Comparison of ENCODE assay signal across 9 cellular contexts in genomic region chr11:1853376-1854131, GRCh38.
DNase-seq lines count a peak whose midpoint lies in the region; TF ChIP-seq lines count a peak whose summit lies in the region.
"Had no signal": no experiment of that assay in that cellular context is flagged by ENCODE, and none has a peak within 500 bp of the region (broad histone marks: within the 10 kb centered on the region; RNA-seq: fewer than 3 reads in every experiment).

No MANE protein-coding gene starts in this region.

- no peak for TF ChIP-seq CTCF in GM12875 (IDR thresholded peaks at IDR 0.05; ENCODE audit: borderline replicate concordance, insufficient read depth, low read depth, low read length)
- no peak for TF ChIP-seq CTCF in tibial artery (IDR thresholded peaks at IDR 0.05)

- H3K27me3 ChIP-seq in effector memory CD4-positive, alpha-beta T cell (replicated peaks; ENCODE audit: control insufficient read depth, insufficient read depth, low read length, poor library complexity, severe bottlenecking) = no peaks in the 10 kb centered on the region
- H3K27me3 ChIP-seq in tibial artery = no peaks in the 10 kb centered on the region

- peak; percentile 62 for DNase-seq in RPMI8226
- no peak for DNase-seq in effector memory CD4-positive, alpha-beta T cell
- DNase-seq in stimulated activated CD8-positive, alpha-beta memory T cell treated with anti-CD3 and anti-CD28 coated beads, Interleukin-4, amount 100 ng/mL, for 48 hours = peak; percentile 53
- no peak for DNase-seq in NOMO-1 treated with dmso at 0.1 percent for 144 hours (lab: John Stamatoyannopoulos, UW; ENCODE audit: unreplicated experiment)
- DNase-seq in tibial artery = no peak
- DNase-seq in LoVo (ENCODE audit: low spot score) = no peak
- DNase-seq in NCI-H1436 (lab: John Stamatoyannopoulos, UW) = no peak
- DNase-seq: NCI-H2081 had no signal

- peaks cover 9% of the 10 kb centered on the region for H3K36me3 ChIP-seq in effector memory CD4-positive, alpha-beta T cell (ENCODE audit: control insufficient read depth, insufficient read depth, low read length)
- no peaks in the 10 kb centered on the region for H3K36me3 ChIP-seq in tibial artery

- H3K4me1 ChIP-seq in effector memory CD4-positive, alpha-beta T cell (ENCODE audit: control insufficient read depth, insufficient read depth, low read length, poor library complexity, severe bottlenecking) = peaks cover 75% of the 10 kb centered on the region
- no peaks in the 10 kb centered on the region for H3K4me1 ChIP-seq in tibial artery

- H3K9me3 ChIP-seq in effector memory CD4-positive, alpha-beta T cell (ENCODE audit: control insufficient read depth, low read length) = no peaks in the 10 kb centered on the region
- H3K9me3 ChIP-seq in tibial artery = no peaks in the 10 kb centered on the region

- H3K4me3 ChIP-seq in GM12875 (ENCODE audit: low read depth, low read length) (peak overlapping the region; percentile 96), tibial artery (peak overlapping the region in 1 of 2 donors; percentile 22)
- H3K4me3 ChIP-seq in effector memory CD4-positive, alpha-beta T cell (ENCODE audit: insufficient read depth, low read depth, low read length, poor library complexity, severe bottlenecking) = peak overlapping the region; percentile 87

- H3K27ac ChIP-seq in effector memory CD4-positive, alpha-beta T cell (ENCODE audit: insufficient read depth, low read length, poor library complexity, severe bottlenecking) = peak overlapping the region; percentile 85
- no peak overlapping the region for H3K27ac ChIP-seq in tibial artery

- intact Hi-C loops in tibial artery (cut with DNase I; ENCODE audit: low total_unique reads) = no loop called here

Comparison
In these comparisons a context has a peak if more than half of its experiments do, and no peak if none do; other contexts are left out.
1. DNase-seq: peak in RPMI8226 (single experiment) and stimulated activated CD8-positive, alpha-beta memory T cell treated with anti-CD3 and anti-CD28 coated beads, Interleukin-4, amount 100 ng/mL, for 48 hours (single experiment); none in effector memory CD4-positive, alpha-beta T cell (0 of 3), NOMO-1 treated with dmso at 0.1 percent for 144 hours (single experiment), tibial artery (0 of 2), LoVo (single experiment) and NCI-H1436 (single experiment).